In genomic region chr5:90593083-90593482, GRCh38 we compare ENCODE assay signal across 2 cellular contexts. TPM values are rescaled to one million over a fixed set of nuclear protein-coding genes. Genes with fewer than 3 reads are reported as not detected.
"Had no signal": no experiment of that assay in that cellular context is flagged by ENCODE, and none has a peak within 500 bp of the region (broad histone marks: within the 10 kb centered on the region; RNA-seq: fewer than 3 reads in every experiment).

No MANE protein-coding gene starts in this region.

RNA-seq across cellular contexts. Expression of gene ADGRV1, which starts 34.5 kb away (rescaled TPM):
- total RNA-seq: GM23248, HFFc6 had no signal
- polyA plus RNA-seq: GM23248 had no signal
